11 cellular contexts compared by ENCODE assay signal in the genomic region with DNA sequence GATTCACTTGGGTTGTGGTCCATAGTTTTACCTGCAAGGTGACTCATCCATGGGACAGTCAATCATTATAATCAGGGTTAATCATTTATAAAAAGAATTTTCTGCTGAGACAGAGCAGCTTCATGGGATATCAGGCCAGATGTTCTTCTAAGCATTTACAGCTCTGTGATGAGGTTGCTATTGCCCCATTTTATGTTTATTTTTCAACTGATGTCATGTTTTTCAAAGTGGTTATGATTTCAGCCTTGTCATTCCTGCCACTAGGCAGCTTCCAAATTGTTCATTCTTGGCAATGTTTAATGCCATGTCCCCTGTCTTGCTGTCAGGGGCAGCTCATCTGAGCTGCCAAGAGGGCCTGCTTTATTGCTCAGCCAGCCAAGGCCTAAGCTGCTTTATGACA. TPM values are rescaled to one million over a fixed set of nuclear protein-coding genes. Genes with fewer than 3 reads are reported as not detected.
DNase-seq lines count a peak whose midpoint lies in the region; ATAC-seq, FAIRE-seq and TF ChIP-seq lines count a peak whose summit lies in the region.
"Had no signal": no experiment of that assay in that cellular context is flagged by ENCODE, and none has a peak within 500 bp of the region (broad histone marks: within the 10 kb centered on the region; RNA-seq: fewer than 3 reads in every experiment).

No MANE protein-coding gene starts in this region.

- H3K27me3 ChIP-seq in heart left ventricle (no peaks in the 10 kb centered on the region), gastrocnemius medialis (no peaks in the 10 kb centered on the region)

- no peaks in the 10 kb centered on the region for H3K36me3 ChIP-seq in heart left ventricle
- H3K36me3 ChIP-seq in gastrocnemius medialis = no peaks in the 10 kb centered on the region

- DNase-seq in DMS53 treated with DMSO at 0.1 percent for 48 hours (lab: John Stamatoyannopoulos, UW; ENCODE audit: unreplicated experiment) = peak; percentile 81
- DNase-seq in heart left ventricle = peak in 2 of 5 donors; percentile 47
- no peak for DNase-seq in gastrocnemius medialis
- no peak for DNase-seq in HTR-8/SVneo (ENCODE audit: insufficient read length, low spot score)
- no peak for DNase-seq in DMS79 treated with DMSO at 0.1 percent for 48 hours (lab: John Stamatoyannopoulos, UW)
- no peak for DNase-seq in stimulated activated naive CD8-positive, alpha-beta T cell treated with anti-CD3 and anti-CD28 coated beads, Interleukin-15, Interleukin-2, amounts not matched to agents 100 U/mL and 50 U/mL, for 24 hours
- DNase-seq: activated T-cell treated with anti-CD3 and anti-CD28 coated beads, Interleukin-2, amount 50 U/mL, for 24 hours; dorsolateral prefrontal cortex; NCI-H748 treated with DMSO at 0.1 percent for 48 hours had no signal

- TF ChIP-seq CTCF in WI38 (IDR thresholded peaks at IDR 0.05; ENCODE audit: low read depth, low read length) (peak; percentile 43), heart left ventricle (IDR thresholded peaks at IDR 0.05) (peak in 8 of 12 donors; percentile 5 to 34 (median 22)), gastrocnemius medialis (IDR thresholded peaks at IDR 0.05 in 4 of 5, conservative IDR thresholded peaks at IDR 0.05 in 1 of 5) (peak in 1 of 5 experiments; percentile 24)

- H3K4me3 ChIP-seq in WI38 (ENCODE audit: low read depth, low read length) = no peak overlapping the region
- no peak overlapping the region for H3K4me3 ChIP-seq in heart left ventricle
- H3K4me3 ChIP-seq in gastrocnemius medialis = no peak overlapping the region
- H3K4me3 ChIP-seq: dorsolateral prefrontal cortex had no signal

- ATAC-seq in heart left ventricle (peak in 3 of 4 donors; percentile 76 to 82 (median 77)), gastrocnemius medialis (peak in 1 of 2 donors; percentile 23), GM19035 (IDR thresholded peaks at IDR 0.05; ENCODE audit: unreplicated experiment) (no peak)
- no peak for ATAC-seq in stimulated activated naive CD8-positive, alpha-beta T cell treated with anti-CD3 and anti-CD28 coated beads, Interleukin-15, Interleukin-2, amounts not matched to agents 100 U/mL and 50 U/mL, for 24 hours

- H3K9me3 ChIP-seq in heart left ventricle = peaks cover 0 to 10% (median 0%) of the 10 kb centered on the region in 12 donors
- H3K9me3 ChIP-seq in gastrocnemius medialis = no peaks in the 10 kb centered on the region

- in situ Hi-C loops in gastrocnemius medialis (cut with MboI; ENCODE audit: low sequenced_read_pairs in 4 of 4) = no loop called here

- intact Hi-C loops in heart left ventricle (cut with DNase I) = no loop called here
- intact Hi-C loops in gastrocnemius medialis (cut with DNase I; ENCODE audit: low total_unique reads) = loop anchor here (2.0 kb wide), 1 partner anchor 15 kb away; no protein-coding TSS in a partner anchor

- no peak for TF ChIP-seq POLR2A in heart left ventricle (IDR thresholded peaks at IDR 0.05)
- no peak for TF ChIP-seq POLR2A in gastrocnemius medialis (IDR thresholded peaks at IDR 0.05)

- H3K27ac ChIP-seq in heart left ventricle = peak overlapping the region in 11 of 12 donors; percentile 14 to 83 (median 64)
- H3K27ac ChIP-seq in gastrocnemius medialis = peak overlapping the region; percentile 59 to 96 (median 86)

- H3K4me1 ChIP-seq in heart left ventricle (peaks cover 0 to 33% (median 19%) of the 10 kb centered on the region in 12 donors), gastrocnemius medialis (peaks cover 33 to 51% of the 10 kb centered on the region in 2 donors)

- FAIRE-seq in HTR-8/SVneo (lab: Jason Lieb, UNC) = no peak

RNA-seq across cellular contexts. Expression of gene ZBED5, which starts 35.9 kb away (rescaled TPM):
- total RNA-seq in heart left ventricle (10 to 100 TPM; 26.3 to 49.1 (median 38.9) TPM), gastrocnemius medialis (10 to 100 TPM; 11.3 to 36.3 (median 18.5) TPM)
- 10 to 100 TPM; 22.5 to 29.5 TPM for polyA plus RNA-seq in heart left ventricle

Comparison
In these comparisons a context has a peak if more than half of its experiments do, and no peak if none do; other contexts are left out.
1. ATAC-seq: peak in heart left ventricle (3 of 4); none in GM19035 (single experiment) and stimulated activated naive CD8-positive, alpha-beta T cell treated with anti-CD3 and anti-CD28 coated beads, Interleukin-15, Interleukin-2, amounts not matched to agents 100 U/mL and 50 U/mL, for 24 hours (single experiment).